ENCODE assay signal across 9 cellular contexts in genomic region chr10:5545778-5546710, GRCh38. TPM values are rescaled to one million over a fixed set of nuclear protein-coding genes. Genes with fewer than 3 reads are reported as not detected.
DNase-seq lines count a peak whose midpoint lies in the region; ATAC-seq, FAIRE-seq and TF ChIP-seq lines count a peak whose summit lies in the region.
"Had no signal": no experiment of that assay in that cellular context is flagged by ENCODE, and none has a peak within 500 bp of the region (broad histone marks: within the 10 kb centered on the region; RNA-seq: fewer than 3 reads in every experiment).

No MANE protein-coding gene starts in this region.

- H3K27ac ChIP-seq in ascending aorta (peak overlapping the region; percentile 93), hepatocyte (peak overlapping the region; percentile 100), small intestine (ENCODE audit: low read depth in 1 of 2, low read length in 1 of 2) (peak overlapping the region; percentile 71 to 99)

- WGBS in hepatocyte (ENCODE audit: low lambda C conversion rate, missing lambda C conversion rate), result 74% methylated on average over 23 of the region's 23 CpGs
- WGBS in small intestine, 3 donors, result 68 to 77% (median 76%) methylated on average over 23 of the region's 23 CpGs

- intact Hi-C loops in ascending aorta (cut with DNase I), result loop anchor here (5.0 kb wide), 1 partner anchor 99 kb away; no protein-coding TSS in a partner anchor

- no peaks in the 10 kb centered on the region for H4K20me1 ChIP-seq in hepatocyte (ENCODE audit: insufficient read depth, poor library complexity, severe bottlenecking)

- no peaks in the 10 kb centered on the region for H3K9me2 ChIP-seq in hepatocyte (replicated peaks; ENCODE audit: insufficient read depth)

- no peak for FAIRE-seq in small intestine (lab: Jason Lieb, UNC)

- H3K36me3 ChIP-seq in ascending aorta (no peaks in the 10 kb centered on the region), hepatocyte (replicated peaks; ENCODE audit: insufficient read depth, low read depth) (no peaks in the 10 kb centered on the region), small intestine (ENCODE audit: control insufficient read depth in 2 of 2, insufficient read depth in 2 of 2, low read length in 2 of 2) (no peaks in the 10 kb centered on the region)

- H3K79me2 ChIP-seq in hepatocyte, result no peaks in the 10 kb centered on the region

- H3K27me3 ChIP-seq in ascending aorta (no peaks in the 10 kb centered on the region), hepatocyte (no peaks in the 10 kb centered on the region), small intestine (ENCODE audit: control insufficient read depth in 2 of 2, insufficient read depth in 2 of 2, low read length in 2 of 2) (no peaks in the 10 kb centered on the region)

- DNase-seq in HT-29 (ENCODE audit: low spot score) (peak; percentile 85), ascending aorta (ENCODE audit: low spot score in 2 of 2) (peak; percentile 42 to 87), hepatocyte (ENCODE audit: low spot score) (peak; percentile 53), small intestine (peak; percentile 58), RKO (ENCODE audit: low spot score) (no peak)
- DNase-seq: activated CD8-positive, alpha-beta T cell treated with anti-CD3 and anti-CD28 coated beads, Interleukin-2, amount 10 ng/mL, durations not matched to agents 7 days and 5 days had no signal

- H3K9me3 ChIP-seq in ascending aorta (peaks cover 0 to 17% of the 10 kb centered on the region in 2 donors), hepatocyte (ENCODE audit: low read depth) (no peaks in the 10 kb centered on the region), small intestine (ENCODE audit: control insufficient read depth, low read depth) (no peaks in the 10 kb centered on the region)

- H2AFZ ChIP-seq in hepatocyte, result no peak overlapping the region

- TF ChIP-seq CTCF in ascending aorta (IDR thresholded peaks at IDR 0.05) (no peak), hepatocyte (IDR thresholded peaks at IDR 0.05; ENCODE audit: poor library complexity) (no peak)

- H3K4me1 ChIP-seq in ascending aorta, result peaks cover 22 to 54% of the 10 kb centered on the region in 2 donors
- peaks cover 45% of the 10 kb centered on the region for H3K4me1 ChIP-seq in hepatocyte (ENCODE audit: insufficient read depth)
- H3K4me1 ChIP-seq in small intestine (ENCODE audit: control insufficient read depth in 2 of 2, insufficient read depth in 1 of 2, low read depth in 1 of 2, low read length in 1 of 2), result peaks cover 19 to 21% of the 10 kb centered on the region in 2 donors

- H3K4me2 ChIP-seq in hepatocyte, result no peak overlapping the region

- H3K4me3 ChIP-seq in ascending aorta (no peak overlapping the region), hepatocyte (no peak overlapping the region), small intestine (ENCODE audit: low read depth in 1 of 2, low read length in 2 of 2) (no peak overlapping the region)

- ATAC-seq in HG03354 (IDR thresholded peaks at IDR 0.05; ENCODE audit: poor library complexity, severe bottlenecking, unreplicated experiment), result no peak
- no peak for ATAC-seq in HG02884 (IDR thresholded peaks at IDR 0.05; ENCODE audit: unreplicated experiment)
- no peak for ATAC-seq in GM19455 (IDR thresholded peaks at IDR 0.05; ENCODE audit: unreplicated experiment)
- ATAC-seq: activated CD8-positive, alpha-beta T cell treated with anti-CD3 and anti-CD28 coated beads, Interleukin-2, amount 10 ng/mL, durations not matched to agents 7 days and 5 days had no signal

RNA-seq across cellular contexts. Expression of gene CALML3, which starts 21.3 kb away (rescaled TPM):
- not detected in 2 replicates for total RNA-seq in HT-29 (2014; rRNA removed; shearing (Covaris generic))
- total RNA-seq in ascending aorta (not detected), hepatocyte (not detected in 2 replicates)
- polyA plus RNA-seq in hepatocyte (not detected in 2 replicates), small intestine (under 1 TPM in 2 of 3 donors, not detected in 1; 0.07 to 0.27 TPM)
- total RNA-seq: activated CD8-positive, alpha-beta T cell treated with anti-CD3 and anti-CD28 coated beads, Interleukin-2, amount 10 ng/mL, durations not matched to agents 7 days and 5 days had no signal

RNA-seq across cellular contexts. Expression of gene CALML5, which starts 46.7 kb away (rescaled TPM):
- total RNA-seq in HT-29 (2014; rRNA removed; shearing (Covaris generic)), result 0.71 and 1.7 TPM in 2 replicates
- total RNA-seq in ascending aorta (not detected), hepatocyte (not detected in 2 replicates)
- polyA plus RNA-seq in hepatocyte (not detected in 2 replicates), small intestine (not detected)
- total RNA-seq: activated CD8-positive, alpha-beta T cell treated with anti-CD3 and anti-CD28 coated beads, Interleukin-2, amount 10 ng/mL, durations not matched to agents 7 days and 5 days had no signal
